25 cellular contexts compared by ENCODE assay signal in the genomic region with DNA sequence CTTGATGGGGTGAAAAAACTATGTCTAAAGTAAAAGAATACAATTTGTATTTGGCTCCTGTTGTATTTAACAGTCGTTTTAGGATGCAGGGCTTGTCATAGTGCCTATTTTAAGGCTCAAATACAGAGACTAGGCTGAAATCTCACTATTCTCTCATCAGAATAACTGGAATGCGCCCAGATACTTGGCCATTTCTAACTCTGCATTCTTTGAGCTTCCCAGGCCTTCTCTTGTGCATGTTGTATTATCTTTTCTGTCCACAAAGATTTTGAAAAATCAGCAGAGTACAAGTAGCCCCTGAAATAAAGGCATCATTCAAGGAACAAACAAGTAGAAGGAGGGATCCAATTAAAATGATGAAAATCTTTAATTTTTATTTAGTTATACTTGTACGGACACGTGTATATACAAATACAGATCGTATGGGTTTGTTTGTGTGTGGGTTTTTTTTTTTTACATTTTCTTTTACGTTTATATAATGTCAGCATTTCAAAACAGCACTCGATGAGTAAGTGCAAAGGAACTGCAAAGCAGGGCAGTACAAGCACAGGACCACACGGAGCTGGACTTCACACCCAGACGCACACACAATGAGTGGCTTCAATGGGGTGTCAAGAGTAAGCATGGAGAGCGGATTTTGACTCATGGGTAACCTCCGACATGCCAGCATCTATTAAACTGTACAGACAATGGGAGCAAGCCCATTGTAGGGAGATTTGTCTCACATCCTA.
DNase-seq lines count a peak whose midpoint lies in the region; ATAC-seq, FAIRE-seq and TF ChIP-seq lines count a peak whose summit lies in the region.
"Had no signal": no experiment of that assay in that cellular context is flagged by ENCODE, and none has a peak within 500 bp of the region (broad histone marks: within the 10 kb centered on the region; RNA-seq: fewer than 3 reads in every experiment).

No MANE protein-coding gene starts in this region.

- H3K27ac ChIP-seq in H9 (ENCODE audit: insufficient read length, low read depth, low read length) (no peak overlapping the region), GM12878 (ENCODE audit: control insufficient read depth, insufficient read depth) (no peak overlapping the region), esophagus muscularis mucosa (replicated peaks in 1 of 4) (no peak overlapping the region)
- H3K27ac ChIP-seq: coronary artery, left lung, neutrophil, right atrium auricular region, thyroid gland had no signal

- no peak overlapping the region for H3K56ac ChIP-seq in H9 (ENCODE audit: insufficient read length, low read depth, low read length)

- no peaks in the 10 kb centered on the region for H3K27me3 Mint-ChIP-seq in H9 (ENCODE audit: low read depth)
- peaks cover 5% of the 10 kb centered on the region for H3K27me3 Mint-ChIP-seq in T-helper 2 cell treated with Interferon-gamma antibody and Interleukin-4, amounts not matched to agents 5 μg/mL and 100 μg/mL, for 36 hours (ENCODE audit: low read depth)
- H3K27me3 Mint-ChIP-seq: activated B cell treated with CpG ODN at 0.5 μM for 24 hours; activated CD4-positive, alpha-beta memory T cell treated with anti-CD3 and anti-CD28 coated beads for 36 hours; activated naive CD4-positive, alpha-beta T cell treated with anti-CD3 and anti-CD28 coated beads, Interleukin-2, amount 10 ng/mL, durations not matched to agents 7 days and 5 days had no signal

- H3K4me2 ChIP-seq in H9 (ENCODE audit: insufficient read depth, insufficient read length, low read length): no peak overlapping the region
- H3K4me2 ChIP-seq in GM12878 (ENCODE audit: control insufficient read depth, insufficient read depth): no peak overlapping the region

- H4K5ac ChIP-seq in H9 (ENCODE audit: insufficient read length, low read depth, low read length): no peak overlapping the region

- no peak overlapping the region; the same call in 1 of the 2 replicates for H2BK15ac ChIP-seq in H9 (ENCODE audit: low read depth, low read length)

- no peak for TF ChIP-seq RAD21 in GM12878 (IDR thresholded peaks at IDR 0.05; ENCODE audit: insufficient read depth, low read depth, low read length)

- H2BK12ac ChIP-seq in H9 (ENCODE audit: insufficient read length, low read depth, low read length): no peak overlapping the region

- WGBS in H9 (ENCODE audit: extremely low coverage, insufficient read length, low lambda C conversion rate): no CpG with 5 or more reads among the region's 11 CpGs
- 41% methylated on average over 11 of the region's 11 CpGs for WGBS in GM12878 (ENCODE audit: insufficient coverage, insufficient replicate concordance, low lambda C conversion rate, missing lambda C conversion rate)
- 89% methylated on average over 11 of the region's 11 CpGs for WGBS in esophagus muscularis mucosa

- no peak overlapping the region for H3K14ac ChIP-seq in H9 (ENCODE audit: insufficient read depth, low read length)

- no peaks in the 10 kb centered on the region for H3K79me2 ChIP-seq in H9 (ENCODE audit: insufficient read depth, low read length)
- H3K79me2 ChIP-seq in GM12878 (ENCODE audit: control insufficient read depth, insufficient read depth, low read length): no peaks in the 10 kb centered on the region

- POLR2A ChIA-PET in GM12878 (lab: Charles Lee): interaction anchor here (0.7 kb wide), 1 partner anchor 189 kb away, joined by 3 read pairs; no protein-coding TSS in a partner anchor

- no peak overlapping the region for H3T11ph ChIP-seq in H9 (ENCODE audit: low read length)

- no peak overlapping the region for H4K8ac ChIP-seq in H9 (replicated peaks; ENCODE audit: insufficient read length, low read depth, low read length)

- peak; percentile 27 for FAIRE-seq in GM12878 (lab: Jason Lieb, UNC)
- FAIRE-seq: endometrium, H1 had no signal

- peaks cover 24 to 36% of the 10 kb centered on the region in 2 experiments for H3K4me1 Mint-ChIP-seq in H9
- H3K4me1 Mint-ChIP-seq in T-helper 2 cell treated with Interferon-gamma antibody and Interleukin-4, amounts not matched to agents 5 μg/mL and 100 μg/mL, for 36 hours (ENCODE audit: low read depth): no peaks in the 10 kb centered on the region
- H3K4me1 Mint-ChIP-seq: activated naive CD4-positive, alpha-beta T cell treated with anti-CD3 and anti-CD28 coated beads, Interleukin-2, amount 10 ng/mL, durations not matched to agents 7 days and 5 days had no signal

- no peaks in the 10 kb centered on the region for H3K23me2 ChIP-seq in H9 (ENCODE audit: insufficient read length, low read depth, low read length, poor library complexity, severe bottlenecking)

- no peaks in the 10 kb centered on the region for H3K9me3 ChIP-seq in H9 (ENCODE audit: control insufficient read depth, low read depth, low read length)
- no peaks in the 10 kb centered on the region; the same call in 2 of the 3 replicates for H3K9me3 ChIP-seq in GM12878 (replicated peaks; ENCODE audit: control insufficient read depth, insufficient read depth, low read length)
- H3K9me3 ChIP-seq in esophagus muscularis mucosa: no peaks in the 10 kb centered on the region
- H3K9me3 ChIP-seq: BE2C, left lung, neutrophil, right atrium auricular region, thyroid gland had no signal

- no peak overlapping the region for H2BK20ac ChIP-seq in H9 (ENCODE audit: low read depth, low read length, poor library complexity, severe bottlenecking)

- CTCF ChIA-PET in GM12878 (lab: Yijun Ruan, JAX): interaction anchor here (1.2 kb wide), 1 partner anchor 11 kb away, joined by 3 read pairs; no protein-coding TSS in a partner anchor

- H2BK5ac ChIP-seq in H9 (ENCODE audit: insufficient read length, low read length): no peak overlapping the region

- no peak overlapping the region for H3K18ac ChIP-seq in H9 (ENCODE audit: insufficient read length, low read depth, low read length)

- in situ Hi-C loops in GM12878 (cut with MboI): no loop called here

- TF ChIP-seq EP300 in GM12878 (IDR thresholded peaks at IDR 0.05; ENCODE audit: borderline replicate concordance in 1 of 2, control insufficient read depth in 1 of 2, low read depth in 2 of 2, low read length in 2 of 2) (no peak), esophagus muscularis mucosa (IDR thresholded peaks at IDR 0.05) (no peak)

- ATAC-seq in GM12878 (no peak), GM21528 (IDR thresholded peaks at IDR 0.05; ENCODE audit: low FRiP score, unreplicated experiment) (no peak), left cardiac atrium (no peak)
- ATAC-seq: left lung had no signal

- H3K36me3 ChIP-seq in GM12878 (ENCODE audit: control insufficient read depth in 2 of 2, insufficient read depth in 2 of 2, low read length in 1 of 2) (no peaks in the 10 kb centered on the region), esophagus muscularis mucosa (no peaks in the 10 kb centered on the region)
- H3K36me3 ChIP-seq: BE2C, left lung, neutrophil, right atrium auricular region, thyroid gland had no signal

- H3K4me3 Mint-ChIP-seq in H9: no peak overlapping the region
- no peak overlapping the region for H3K4me3 Mint-ChIP-seq in T-helper 2 cell treated with Interferon-gamma antibody and Interleukin-4, amounts not matched to agents 5 μg/mL and 100 μg/mL, for 36 hours
- H3K4me3 Mint-ChIP-seq: activated B cell treated with CpG ODN at 0.5 μM for 24 hours; activated CD4-positive, alpha-beta memory T cell treated with anti-CD3 and anti-CD28 coated beads for 36 hours; activated naive CD4-positive, alpha-beta T cell treated with anti-CD3 and anti-CD28 coated beads, Interleukin-2, amount 10 ng/mL, durations not matched to agents 7 days and 5 days; activated T-cell treated with anti-CD3 and anti-CD28 coated beads, Interleukin-2, amount 50 U/mL, for 24 hours had no signal

- no peak overlapping the region for H3K23ac ChIP-seq in H9 (ENCODE audit: insufficient read length, low read depth, low read length)

- peak overlapping the region; percentile 48 to 95 (median 69); a peak in 4 of 7 replicates for H3K27ac Mint-ChIP-seq in H9
- no peak overlapping the region for H3K27ac Mint-ChIP-seq in T-helper 2 cell treated with Interferon-gamma antibody and Interleukin-4, amounts not matched to agents 5 μg/mL and 100 μg/mL, for 36 hours
- H3K27ac Mint-ChIP-seq: activated B cell treated with CpG ODN at 0.5 μM for 24 hours; activated CD4-positive, alpha-beta memory T cell treated with anti-CD3 and anti-CD28 coated beads for 36 hours; activated naive CD4-positive, alpha-beta T cell treated with anti-CD3 and anti-CD28 coated beads, Interleukin-2, amount 10 ng/mL, durations not matched to agents 7 days and 5 days; activated T-cell treated with anti-CD3 and anti-CD28 coated beads, Interleukin-2, amount 50 U/mL, for 24 hours had no signal

- H3K4ac ChIP-seq in H9 (ENCODE audit: low read depth, low read length): no peak overlapping the region

- H3K4me3 ChIP-seq in GM12878: no peak overlapping the region
- no peak overlapping the region for H3K4me3 ChIP-seq in esophagus muscularis mucosa
- H3K4me3 ChIP-seq: coronary artery, left lung, right atrium auricular region, thyroid gland had no signal

- no peaks in the 10 kb centered on the region for H3K27me3 ChIP-seq in H9 (ENCODE audit: insufficient read depth, low read length)
- no peaks in the 10 kb centered on the region for H3K27me3 ChIP-seq in GM12878 (replicated peaks in 1 of 2; ENCODE audit: control insufficient read depth in 2 of 2, insufficient read depth in 2 of 2, low read length in 1 of 2)
- no peaks in the 10 kb centered on the region for H3K27me3 ChIP-seq in esophagus muscularis mucosa
- H3K27me3 ChIP-seq: BE2C, left lung, neutrophil, right atrium auricular region, thyroid gland had no signal

- no TSS peak for BruUV-seq in GM12878 (replicated peaks; lab: Mats Ljungman, UMichigan)

- TF ChIP-seq POLR2A in GM12878 (IDR thresholded peaks at IDR 0.05; ENCODE audit: low read depth, low read length) (no peak), esophagus muscularis mucosa (IDR thresholded peaks at IDR 0.05; ENCODE audit: low read depth) (no peak)

- no peak overlapping the region for H4K91ac ChIP-seq in H9 (ENCODE audit: insufficient read length, low read depth, low read length)

- H4K20me1 ChIP-seq in H9 (ENCODE audit: control insufficient read depth, insufficient read depth, insufficient read length): no peaks in the 10 kb centered on the region
- H4K20me1 ChIP-seq in GM12878 (ENCODE audit: control insufficient read depth, insufficient read depth): no peaks in the 10 kb centered on the region

- no peaks in the 10 kb centered on the region for H3K9me3 Mint-ChIP-seq in H9
- H3K9me3 Mint-ChIP-seq in T-helper 2 cell treated with Interferon-gamma antibody and Interleukin-4, amounts not matched to agents 5 μg/mL and 100 μg/mL, for 36 hours: no peaks in the 10 kb centered on the region
- H3K9me3 Mint-ChIP-seq: activated B cell treated with CpG ODN at 0.5 μM for 24 hours; activated CD4-positive, alpha-beta memory T cell treated with anti-CD3 and anti-CD28 coated beads for 36 hours; activated naive CD4-positive, alpha-beta T cell treated with anti-CD3 and anti-CD28 coated beads, Interleukin-2, amount 10 ng/mL, durations not matched to agents 7 days and 5 days; activated T-cell treated with anti-CD3 and anti-CD28 coated beads, Interleukin-2, amount 50 U/mL, for 24 hours had no signal

- SMC1A ChIA-PET in GM12878 (lab: Charles Lee; ENCODE audit: uncharacterized antibody, unreplicated experiment): interaction anchor here (1.2 to 3.7 kb wide), 3 partner anchors 8 to 12 kb away, joined by 3 to 13 read pairs (median 3); no protein-coding TSS in a partner anchor

- H3K4me1 ChIP-seq in H9 (ENCODE audit: insufficient read depth, low read length) (no peaks in the 10 kb centered on the region), GM12878 (ENCODE audit: control insufficient read depth, insufficient read depth, low read length) (no peaks in the 10 kb centered on the region), esophagus muscularis mucosa (no peaks in the 10 kb centered on the region)
- H3K4me1 ChIP-seq: left lung, right atrium auricular region, thyroid gland had no signal

- DNase-seq in H9: no peak
- DNase-seq in GM12878 (ENCODE audit: low read depth, low spot score): no peak
- DNase-seq in iris pigment epithelial cell (ENCODE audit: low read depth): peak; percentile 93
- DNase-seq in left cardiac atrium: no peak
- no peak for DNase-seq in esophagus muscularis mucosa (ENCODE audit: extremely low spot score)
- DNase-seq in T-helper 2 cell treated with Interferon-gamma antibody and Interleukin-4, amounts not matched to agents 5 μg/mL and 100 μg/mL, for 36 hours (ENCODE audit: low spot score): no peak
- DNase-seq: activated B cell treated with CpG ODN at 0.5 μM for 24 hours; activated CD4-positive, alpha-beta memory T cell treated with anti-CD3 and anti-CD28 coated beads for 36 hours; activated naive CD4-positive, alpha-beta T cell treated with anti-CD3 and anti-CD28 coated beads, Interleukin-2, amount 10 ng/mL, durations not matched to agents 7 days and 5 days; activated T-cell treated with anti-CD3 and anti-CD28 coated beads, Interleukin-2, amount 50 U/mL, for 24 hours; BE2C; COR-L47; left lung; NCI-H1436 treated with DMSO at 0.1 percent for 48 hours; NCI-H2171 treated with DMSO at 0.1 percent for 48 hours; NCI-H748 treated with DMSO at 0.1 percent for 48 hours; SIG-M5; stimulated activated naive CD4-positive, alpha-beta T cell; thyroid gland had no signal

- TF ChIP-seq CTCF in H9 (conservative IDR thresholded peaks at IDR 0.05) (no peak), GM12878 (IDR thresholded peaks at IDR 0.05 in 2 of 3, conservative IDR thresholded peaks at IDR 0.05 in 1 of 3; ENCODE audit: control insufficient read depth in 2 of 3, extremely low read depth in 1 of 3, insufficient read depth in 1 of 3, low read depth in 3 of 3, low read length in 3 of 3) (no peak), esophagus muscularis mucosa (IDR thresholded peaks at IDR 0.05) (no peak)

- H3K36me3 Mint-ChIP-seq in H9 (ENCODE audit: insufficient read depth in 1 of 3, low read depth in 3 of 3): peaks cover 0 to 4% (median 0%) of the 10 kb centered on the region in 3 experiments; a peak in 2 of 7 replicates
- no peaks in the 10 kb centered on the region for H3K36me3 Mint-ChIP-seq in T-helper 2 cell treated with Interferon-gamma antibody and Interleukin-4, amounts not matched to agents 5 μg/mL and 100 μg/mL, for 36 hours (ENCODE audit: low read depth)
- H3K36me3 Mint-ChIP-seq: activated CD4-positive, alpha-beta memory T cell treated with anti-CD3 and anti-CD28 coated beads for 36 hours; activated naive CD4-positive, alpha-beta T cell treated with anti-CD3 and anti-CD28 coated beads, Interleukin-2, amount 10 ng/mL, durations not matched to agents 7 days and 5 days had no signal

- H2AFZ ChIP-seq in H9 (ENCODE audit: low read length): no peak overlapping the region
- H2AFZ ChIP-seq in GM12878 (ENCODE audit: control insufficient read depth, low read depth, low read length): no peak overlapping the region

- RAD21 ChIA-PET in GM12878 (lab: Charles Lee; ENCODE audit: unreplicated experiment): no interaction called here

- H2AK5ac ChIP-seq in H9 (ENCODE audit: insufficient read length, low read length): no peak overlapping the region

- no peak overlapping the region for H2BK120ac ChIP-seq in H9 (ENCODE audit: low read depth, low read length, poor library complexity, severe bottlenecking)

- H3K9ac ChIP-seq in H9 (ENCODE audit: extremely low read depth, insufficient read length, low read length) (no peak overlapping the region), GM12878 (ENCODE audit: control insufficient read depth, insufficient read depth, low read length) (no peak overlapping the region)

- intact Hi-C loops in GM12878 (cut with micrococcal nuclease; ENCODE audit: unreplicated experiment): no loop called here
- intact Hi-C loops in left cardiac atrium (cut with DNase I): no loop called here
- intact Hi-C loops in esophagus muscularis mucosa (cut with DNase I): no loop called here

- H3K79me1 ChIP-seq in H9 (ENCODE audit: insufficient read depth, low read depth, low read length, poor library complexity, severe bottlenecking): no peaks in the 10 kb centered on the region
